ENCODE assay signal across 8 cellular contexts in the genomic region with DNA sequence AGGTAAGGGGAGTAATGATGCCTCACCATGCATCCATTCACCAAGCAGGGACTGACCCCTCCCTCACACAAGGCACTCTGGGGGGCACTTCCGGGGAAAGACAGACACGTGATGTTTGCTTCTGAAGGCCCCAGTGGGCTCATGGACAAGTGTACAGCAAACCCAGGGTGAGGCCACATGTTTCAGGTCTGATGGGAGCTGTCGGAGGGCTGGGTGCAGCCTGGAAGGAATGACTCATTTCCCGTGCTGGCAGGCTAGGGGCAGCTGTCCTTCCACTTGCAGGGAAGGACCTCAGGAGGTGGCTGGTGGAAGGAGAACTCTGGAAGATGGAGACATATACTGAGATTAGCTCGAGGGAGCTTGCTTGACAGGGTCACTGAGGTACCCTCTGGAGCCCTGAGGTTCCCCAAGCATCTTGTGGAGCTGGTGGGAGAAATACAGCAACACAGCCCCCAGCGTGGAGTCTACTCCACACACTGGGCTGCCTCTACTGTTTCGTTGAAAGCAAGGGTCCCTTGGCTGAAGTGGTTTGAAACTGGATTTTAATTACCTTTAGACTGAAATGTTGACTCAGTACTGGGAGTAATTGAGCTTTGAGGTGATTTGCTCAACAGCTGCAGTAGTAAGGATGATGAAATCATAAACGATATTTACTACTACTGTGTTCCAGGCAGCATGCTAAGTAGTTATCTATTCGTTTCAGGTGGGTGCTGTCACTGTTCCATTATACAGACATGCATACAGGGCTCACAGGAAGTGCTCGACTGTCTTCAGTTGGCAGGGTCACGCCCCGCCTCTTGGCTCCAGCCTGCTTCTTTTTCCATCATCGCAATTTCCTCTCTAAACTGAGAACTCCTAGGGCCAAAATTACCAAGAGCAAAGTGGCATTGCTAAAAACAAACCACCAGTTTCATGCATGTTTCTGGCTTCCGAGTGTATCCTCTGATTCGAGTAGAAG.
DNase-seq lines count a peak whose midpoint lies in the region; ATAC-seq and TF ChIP-seq lines count a peak whose summit lies in the region.

No MANE protein-coding gene starts in this region.

- H3K9ac ChIP-seq in PC-3 (ENCODE audit: low read length) (peak overlapping the region; percentile 52), subcutaneous abdominal adipose tissue (ENCODE audit: low read length in 5 of 5) (no peak overlapping the region)

- H3K27ac ChIP-seq in PC-3 (ENCODE audit: low read length) (peak overlapping the region; percentile 83), subcutaneous abdominal adipose tissue (ENCODE audit: low read depth, low read length) (peak overlapping the region; percentile 18)

- H3K79me2 ChIP-seq in PC-3 (ENCODE audit: low read length) = no peaks in the 10 kb centered on the region

- H2AFZ ChIP-seq in PC-3 (ENCODE audit: low read length) = peak overlapping the region; percentile 54

- H3K4me2 ChIP-seq in PC-3 (ENCODE audit: low read length) = peak overlapping the region; percentile 43

- H4K20me1 ChIP-seq in PC-3 (ENCODE audit: low read length) = no peaks in the 10 kb centered on the region

- H3K4me1 ChIP-seq in PC-3 (ENCODE audit: insufficient read depth, low read length) (peaks cover 40% of the 10 kb centered on the region), subcutaneous abdominal adipose tissue (ENCODE audit: control insufficient read depth in 5 of 5, insufficient read depth in 5 of 5, low read length in 5 of 5) (peaks cover 14 to 56% (median 53%) of the 10 kb centered on the region in 5 donors)

- no peaks in the 10 kb centered on the region for H3K36me3 ChIP-seq in PC-3 (ENCODE audit: low read depth, low read length)
- H3K36me3 ChIP-seq in subcutaneous abdominal adipose tissue (ENCODE audit: control insufficient read depth in 5 of 5, insufficient read depth in 5 of 5, low read length in 5 of 5) = no peaks in the 10 kb centered on the region

- intact Hi-C loops in PC-3 (cut with micrococcal nuclease) = loop anchor here (1.0 to 10.0 kb wide), 3 partner anchors 68 to 187 kb away; no protein-coding TSS in a partner anchor

- DNase-seq in PC-3 = peak; percentile 85
- DNase-seq in astrocyte of the hippocampus (ENCODE audit: low read depth, low spot score) = peak; percentile 80
- peak; percentile 70 to 87 for DNase-seq in lung microvascular endothelial cell (ENCODE audit: low read depth in 2 of 2)
- no peak for DNase-seq in NCI-H2171 (lab: John Stamatoyannopoulos, UW)

- no peak for TF ChIP-seq CTCF in PC-3 (conservative IDR thresholded peaks at IDR 0.05; ENCODE audit: low read depth, low read length)

- H3K9me3 ChIP-seq in PC-3 (ENCODE audit: low read length) = no peaks in the 10 kb centered on the region
- no peaks in the 10 kb centered on the region for H3K9me3 ChIP-seq in subcutaneous abdominal adipose tissue (ENCODE audit: control insufficient read depth in 5 of 5, low read length in 5 of 5)

- POLR2A ChIA-PET in PC-3 (lab: Charles Lee; ENCODE audit: unreplicated experiment) = interaction anchor here (0.6 to 0.7 kb wide), 3 partner anchors 63 to 288 kb away, joined by 3 to 4 read pairs (median 3); no protein-coding TSS in a partner anchor

- no peaks in the 10 kb centered on the region for H3F3A ChIP-seq in PC-3 (ENCODE audit: low read length, unreplicated experiment)

- CTCF ChIA-PET in PC-3 (lab: Charles Lee) = interaction anchor here (1.0 kb wide), 1 partner anchor 130 kb away, joined by 3 read pairs; no protein-coding TSS in a partner anchor

- no peaks in the 10 kb centered on the region for H3K9me2 ChIP-seq in PC-3 (replicated peaks; ENCODE audit: low read length)

- ATAC-seq in GM18511 (IDR thresholded peaks at IDR 0.05; ENCODE audit: unreplicated experiment) = peak; percentile 48
- peak; percentile 92 for ATAC-seq in PC-3
- no peak for ATAC-seq in HG03565 (IDR thresholded peaks at IDR 0.05; ENCODE audit: unreplicated experiment)
- ATAC-seq in GM18517 (IDR thresholded peaks at IDR 0.05; ENCODE audit: unreplicated experiment) = no peak

- H3K4me3 ChIP-seq in PC-3 (ENCODE audit: low read length) = no peak overlapping the region
- H3K4me3 ChIP-seq in subcutaneous abdominal adipose tissue (ENCODE audit: low read depth in 1 of 5, low read length in 5 of 5) = no peak overlapping the region

- BruUV-seq in PC-3 (replicated peaks; lab: Mats Ljungman, UMichigan) = TSS peak; percentile 94

- H3K27me3 ChIP-seq in PC-3 (ENCODE audit: low read length) (no peaks in the 10 kb centered on the region), subcutaneous abdominal adipose tissue (ENCODE audit: control insufficient read depth in 5 of 5, insufficient read depth in 4 of 5, low read length in 5 of 5) (no peaks in the 10 kb centered on the region)

Comparison
In these comparisons a context has a peak if more than half of its experiments do, and no peak if none do; other contexts are left out.
1. ATAC-seq: peak in GM18511 (single experiment) and PC-3 (single experiment); none in HG03565 (single experiment) and GM18517 (single experiment).